Comparison of ENCODE assay signal across 1 cellular context in genomic region chr10:42935466-42935865, GRCh38.
TF ChIP-seq lines count a peak whose summit lies in the region.

No MANE protein-coding gene starts in this region.

TF ChIP-seq in H1, 55 proteins besides CTCF, POLR2A, EP300 and RAD21:
- no peak for TF ChIP-seq CHD7 (IDR thresholded peaks at IDR 0.05; ENCODE audit: insufficient replicate concordance, low read length)
- no peak for TF ChIP-seq JUND (IDR thresholded peaks at IDR 0.05; ENCODE audit: low read length)
- no peak for TF ChIP-seq ZNF274 (IDR thresholded peaks at IDR 0.05; ENCODE audit: borderline replicate concordance, extremely low read depth, low read length)
- TF ChIP-seq BRCA1 (IDR thresholded peaks at IDR 0.05; ENCODE audit: low read depth, low read length): no peak
- TF ChIP-seq RXRA (IDR thresholded peaks at IDR 0.05; ENCODE audit: insufficient read depth, low read depth, low read length): no peak
- no peak for TF ChIP-seq TBP (IDR thresholded peaks at IDR 0.05; ENCODE audit: low read depth, low read length)
- TF ChIP-seq SAP30 (IDR thresholded peaks at IDR 0.05; ENCODE audit: insufficient read depth, insufficient replicate concordance, low read length): no peak
- no peak for TF ChIP-seq GTF2F1 (IDR thresholded peaks at IDR 0.05; ENCODE audit: borderline replicate concordance, low read depth, low read length)
- no peak for TF ChIP-seq BACH1 (IDR thresholded peaks at IDR 0.05; ENCODE audit: low read length)
- no peak for TF ChIP-seq ATF3 (IDR thresholded peaks at IDR 0.05; ENCODE audit: insufficient read depth, low read depth, low read length)
- no peak for TF ChIP-seq TEAD4 (IDR thresholded peaks at IDR 0.05; ENCODE audit: low read depth, low read length)
- no peak for TF ChIP-seq CTBP2 (IDR thresholded peaks at IDR 0.05; ENCODE audit: borderline replicate concordance, insufficient read depth, insufficient read length, low read length)
- TF ChIP-seq, protein P1, sequence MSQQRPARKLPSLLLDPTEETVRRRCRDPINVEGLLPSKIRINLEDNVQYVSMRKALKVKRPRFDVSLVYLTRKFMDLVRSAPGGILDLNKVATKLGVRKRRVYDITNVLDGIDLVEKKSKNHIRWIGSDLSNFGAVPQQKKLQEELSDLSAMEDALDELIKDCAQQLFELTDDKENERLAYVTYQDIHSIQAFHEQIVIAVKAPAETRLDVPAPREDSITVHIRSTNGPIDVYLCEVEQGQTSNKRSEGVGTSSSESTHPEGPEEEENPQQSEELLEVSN (IDR thresholded peaks at IDR 0.05): no peak
- no peak for TF ChIP-seq CBX8 (IDR thresholded peaks at IDR 0.05; ENCODE audit: borderline replicate concordance, low read depth, low read length)
- no peak for TF ChIP-seq CHD2 (IDR thresholded peaks at IDR 0.05; ENCODE audit: low read length)
- TF ChIP-seq CBX5 (IDR thresholded peaks at IDR 0.05; ENCODE audit: low read depth, low read length): no peak
- TF ChIP-seq, protein P2, sequence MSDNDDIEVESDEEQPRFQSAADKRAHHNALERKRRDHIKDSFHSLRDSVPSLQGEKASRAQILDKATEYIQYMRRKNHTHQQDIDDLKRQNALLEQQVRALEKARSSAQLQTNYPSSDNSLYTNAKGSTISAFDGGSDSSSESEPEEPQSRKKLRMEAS (IDR thresholded peaks at IDR 0.05): no peak
- TF ChIP-seq CREB1 (IDR thresholded peaks at IDR 0.05): no peak
- TF ChIP-seq SRF (IDR thresholded peaks at IDR 0.05; ENCODE audit: low read depth, low read length): no peak
